Comparison of ENCODE assay signal across 19 cellular contexts in genomic region chr9:27395484-27395921, GRCh38.
DNase-seq lines count a peak whose midpoint lies in the region; ATAC-seq, FAIRE-seq and TF ChIP-seq lines count a peak whose summit lies in the region.
"Had no signal": no experiment of that assay in that cellular context is flagged by ENCODE, and none has a peak within 500 bp of the region (broad histone marks: within the 10 kb centered on the region; RNA-seq: fewer than 3 reads in every experiment).

No MANE protein-coding gene starts in this region.

- H3K4me3 ChIP-seq in bronchial epithelial cell (ENCODE audit: low read depth, low read length): no peak overlapping the region
- no peak overlapping the region for H3K4me3 ChIP-seq in uterus
- H3K4me3 ChIP-seq: right lobe of liver, transverse colon had no signal

- intact Hi-C loops in Right ventricle myocardium superior (cut with DNase I): no loop called here
- intact Hi-C loops in Right ventricle myocardium inferior (cut with DNase I): no loop called here
- intact Hi-C loops in uterus (cut with DNase I; ENCODE audit: low total_unique reads): no loop called here

- peak; percentile 64 for ATAC-seq in Right ventricle myocardium superior (ENCODE audit: poor library complexity)
- ATAC-seq in Right ventricle myocardium inferior: no peak
- ATAC-seq in GM18505 (IDR thresholded peaks at IDR 0.05; ENCODE audit: unreplicated experiment): no peak
- ATAC-seq: naive thymus-derived CD4-positive, alpha-beta T cell; right lobe of liver had no signal

- H3K9me3 ChIP-seq in uterus: no peaks in the 10 kb centered on the region
- H3K9me3 ChIP-seq: right lobe of liver, transverse colon had no signal

- H3K27ac ChIP-seq in layer of hippocampus (ENCODE audit: low read depth, low read length) (peak overlapping the region; percentile 16), uterus (peak overlapping the region; percentile 6 to 81)
- H3K27ac ChIP-seq: right lobe of liver had no signal

- no peaks in the 10 kb centered on the region for H3K36me3 ChIP-seq in bronchial epithelial cell (ENCODE audit: control insufficient read depth, insufficient read depth, low read length)
- no peaks in the 10 kb centered on the region for H3K36me3 ChIP-seq in uterus
- H3K36me3 ChIP-seq: right lobe of liver, transverse colon had no signal

- no peaks in the 10 kb centered on the region for H3K4me1 ChIP-seq in uterus

- TF ChIP-seq CTCF in bronchial epithelial cell (IDR thresholded peaks at IDR 0.05; ENCODE audit: insufficient read depth, low read length, severe bottlenecking): no peak
- TF ChIP-seq CTCF in uterus (IDR thresholded peaks at IDR 0.05): no peak

- DNase-seq in Right ventricle myocardium superior (no peak), Right ventricle myocardium inferior (ENCODE audit: missing footprints) (no peak), bronchial epithelial cell (ENCODE audit: low read depth) (peak; percentile 90), uterus (no peak), OCI-M2 (lab: John Stamatoyannopoulos, UW; ENCODE audit: unreplicated experiment) (no peak), erythroblast (lab: John Stamatoyannopoulos, UW) (no peak)
- DNase-seq: ACHN; activated CD4-positive, alpha-beta T cell treated with anti-CD3 and anti-CD28 coated beads, Interleukin-2, amount 50 U/mL, for 1 hour; GDM1; kidney glomerular epithelial cell; naive thymus-derived CD4-positive, alpha-beta T cell; NCI-H1694 treated with DMSO at 0.1 percent for 48 hours; NCI-H526 treated with DMSO at 0.1 percent for 48 hours; right lobe of liver; RPMI8226; stimulated activated CD4-positive, alpha-beta T cell treated with anti-CD3 and anti-CD28 coated beads, Interleukin-2, amount 100 ng/mL, for 24 hours; transverse colon had no signal

- peak; percentile 23 for FAIRE-seq in bronchial epithelial cell (lab: Jason Lieb, UNC)

- TF ChIP-seq POLR2A in uterus (IDR thresholded peaks at IDR 0.05) (no peak), GM18505 (IDR thresholded peaks at IDR 0.05; ENCODE audit: borderline replicate concordance, extremely low read depth, insufficient read depth, insufficient read length) (no peak), erythroblast (IDR thresholded peaks at IDR 0.05; ENCODE audit: low read length) (no peak)

- H3K27me3 ChIP-seq in bronchial epithelial cell (ENCODE audit: control insufficient read depth, insufficient read depth, low read length) (no peaks in the 10 kb centered on the region), layer of hippocampus (ENCODE audit: control insufficient read depth, insufficient read depth, low read length) (no peaks in the 10 kb centered on the region), uterus (no peaks in the 10 kb centered on the region)
- H3K27me3 ChIP-seq: right lobe of liver, transverse colon had no signal
